In genomic region chr18:59699750-59700534, GRCh38 we compare ENCODE assay signal across 2 cellular contexts.
TF ChIP-seq lines count a peak whose summit lies in the region.

No MANE protein-coding gene starts in this region.

TF ChIP-seq in IMR-90, 13 proteins besides CTCF, POLR2A, EP300 and RAD21:
- TF ChIP-seq MAFK (IDR thresholded peaks at IDR 0.05; ENCODE audit: low read depth, low read length) (no peak), CHD1 (IDR thresholded peaks at IDR 0.05; ENCODE audit: low read depth, low read length) (no peak), CEBPB (IDR thresholded peaks at IDR 0.05; ENCODE audit: low read depth, low read length) (no peak)
- TF ChIP-seq, protein P1, sequence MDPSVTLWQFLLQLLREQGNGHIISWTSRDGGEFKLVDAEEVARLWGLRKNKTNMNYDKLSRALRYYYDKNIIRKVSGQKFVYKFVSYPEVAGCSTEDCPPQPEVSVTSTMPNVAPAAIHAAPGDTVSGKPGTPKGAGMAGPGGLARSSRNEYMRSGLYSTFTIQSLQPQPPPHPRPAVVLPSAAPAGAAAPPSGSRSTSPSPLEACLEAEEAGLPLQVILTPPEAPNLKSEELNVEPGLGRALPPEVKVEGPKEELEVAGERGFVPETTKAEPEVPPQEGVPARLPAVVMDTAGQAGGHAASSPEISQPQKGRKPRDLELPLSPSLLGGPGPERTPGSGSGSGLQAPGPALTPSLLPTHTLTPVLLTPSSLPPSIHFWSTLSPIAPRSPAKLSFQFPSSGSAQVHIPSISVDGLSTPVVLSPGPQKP (IDR thresholded peaks at IDR 0.05; ENCODE audit: borderline replicate concordance, low read depth, low read length): no peak

TF ChIP-seq in H1, 55 proteins besides CTCF, POLR2A, EP300 and RAD21:
- TF ChIP-seq SRF (IDR thresholded peaks at IDR 0.05; ENCODE audit: low read depth, low read length) (peak; percentile 87), POLR2AphosphoS5 (IDR thresholded peaks at IDR 0.05; ENCODE audit: low read depth, low read length) (no peak)
